25 cellular contexts compared by ENCODE assay signal in genomic region chrX:150610038-150610437, GRCh38.
"Had no signal": no experiment of that assay in that cellular context is flagged by ENCODE, and none has a peak within 500 bp of the region (broad histone marks: within the 10 kb centered on the region; RNA-seq: fewer than 3 reads in every experiment).

No MANE protein-coding gene starts in this region.

- H3K27me3 Mint-ChIP-seq: activated naive CD4-positive, alpha-beta T cell treated with anti-CD3 and anti-CD28 coated beads, Interleukin-2, amount 50 U/mL, for 24 hours had no signal

- FAIRE-seq: astrocyte, TTC549 had no signal

- H3K27ac Mint-ChIP-seq: activated naive CD4-positive, alpha-beta T cell treated with anti-CD3 and anti-CD28 coated beads, Interleukin-2, amount 50 U/mL, for 24 hours; brain had no signal

- DNase-seq: activated CD4-positive, alpha-beta T cell treated with anti-CD3 and anti-CD28 coated beads for 4 hours; activated CD4-positive, alpha-beta T cell treated with anti-CD3 and anti-CD28 coated beads, Interleukin-2, amount 50 U/mL, for 4 hours; activated effector memory CD4-positive, alpha-beta T cell treated with Interleukin-2 at 50 U/mL for 16 hours; activated naive CD4-positive, alpha-beta T cell; activated T-cell treated with anti-CD3 and anti-CD28 coated beads for 4 hours; activated T-cell treated with anti-CD3 and anti-CD28 coated beads, Interleukin-2, amount 50 U/mL, for 48 hours; amygdala; KG1; NCI-H1092; NCI-H1417; NCI-H1930; NCI-H2171; NCI-H2227 treated with DMSO at 0.1 percent for 48 hours; NCI-H446 treated with DMSO at 0.1 percent for 48 hours; NCI-H526; NCI-H774; SIG-M5; T-helper 2 cell; T1000 had no signal

- H3K9me3 Mint-ChIP-seq: activated naive CD4-positive, alpha-beta T cell treated with anti-CD3 and anti-CD28 coated beads, Interleukin-2, amount 50 U/mL, for 24 hours; IgD-negative memory B cell had no signal

- H3K4me1 Mint-ChIP-seq: activated naive CD4-positive, alpha-beta T cell treated with anti-CD3 and anti-CD28 coated beads, Interleukin-2, amount 50 U/mL, for 24 hours; brain had no signal

- ATAC-seq: activated CD4-positive, CD25-positive, alpha-beta regulatory T cell treated with anti-CD3 and anti-CD28 coated beads, Interleukin-2, amount 50 U/mL, for 24 hours had no signal

- H3K4me3 Mint-ChIP-seq: activated naive CD4-positive, alpha-beta T cell treated with anti-CD3 and anti-CD28 coated beads, Interleukin-2, amount 50 U/mL, for 24 hours; brain; IgD-negative memory B cell had no signal
